22 cellular contexts compared by ENCODE assay signal in the genomic region with DNA sequence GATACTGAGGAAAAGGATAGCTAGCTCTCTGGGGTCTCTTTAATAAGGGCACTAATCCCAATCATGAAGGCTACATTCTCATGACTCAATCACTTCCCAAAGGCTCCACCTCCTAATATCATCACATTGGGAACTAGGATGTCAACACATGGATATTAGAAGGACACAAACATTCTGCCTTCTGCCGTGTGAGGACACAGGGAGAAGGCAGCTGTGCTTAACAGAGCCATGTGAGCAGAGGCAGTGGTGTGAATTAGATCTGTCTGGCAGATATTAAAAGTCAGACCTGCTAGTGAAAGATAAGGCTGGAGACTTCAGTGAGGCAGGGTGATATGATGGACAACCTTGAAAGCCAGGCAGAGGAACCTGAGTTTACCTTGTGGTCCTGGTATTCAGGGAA.
"Had no signal": no experiment of that assay in that cellular context is flagged by ENCODE, and none has a peak within 500 bp of the region (broad histone marks: within the 10 kb centered on the region; RNA-seq: fewer than 3 reads in every experiment).

No MANE protein-coding gene starts in this region.

- H3K27ac ChIP-seq: adrenal gland, breast epithelium, skin epidermis, vagina, VCaP had no signal

- H3K4me3 Mint-ChIP-seq: nephron progenitor cell; stimulated activated naive CD8-positive, alpha-beta T cell treated with anti-CD3 and anti-CD28 coated beads, Interleukin-15, amount 100 ng/mL, for 72 hours had no signal

- H3K9me3 Mint-ChIP-seq: activated naive CD4-positive, alpha-beta T cell treated with anti-CD3 and anti-CD28 coated beads, Interleukin-2, amount 50 U/mL, for 72 hours; nephron progenitor cell; stimulated activated naive CD8-positive, alpha-beta T cell treated with anti-CD3 and anti-CD28 coated beads, Interleukin-15, amount 100 ng/mL, for 72 hours had no signal

- H3K4me3 ChIP-seq: adrenal gland, breast epithelium, skin epidermis, vagina had no signal

- ATAC-seq: esophagus mucosa; stimulated activated naive CD8-positive, alpha-beta T cell treated with anti-CD3 and anti-CD28 coated beads, Interleukin-15, amount 100 ng/mL, for 72 hours had no signal

- H3K36me3 Mint-ChIP-seq: activated naive CD4-positive, alpha-beta T cell treated with anti-CD3 and anti-CD28 coated beads, Interleukin-2, amount 50 U/mL, for 72 hours had no signal

- H3K9me3 ChIP-seq: adrenal gland, breast epithelium, vagina had no signal

- H3K27me3 ChIP-seq: adrenal gland, breast epithelium, vagina had no signal

- DNase-seq: activated CD4-positive, alpha-beta T cell treated with anti-CD3 and anti-CD28 coated beads for 1 hour; activated CD4-positive, alpha-beta T cell treated with anti-CD3 and anti-CD28 coated beads, Interleukin-2, amount 50 U/mL, for 48 hours; activated gamma-delta T cell treated with Interleukin-2 at 50 U/mL for 16 hours; adrenal gland; cerebellar nuclear complex; cortex of kidney; kidney glomerular epithelial cell; mesenchymal stem cell; nephron progenitor cell; occipital lobe; posterior cingulate gyrus; retina; stimulated activated CD4-positive, alpha-beta T cell treated with anti-CD3 and anti-CD28 coated beads, Interleukin-15, amount 100 ng/mL, for 24 hours; stimulated activated CD4-positive, alpha-beta T cell treated with anti-CD3 and anti-CD28 coated beads, Interleukin-2, amount 100 ng/mL, for 48 hours; stimulated activated naive CD8-positive, alpha-beta T cell treated with anti-CD3 and anti-CD28 coated beads, Interleukin-15, amount 100 ng/mL, for 72 hours; trophoblast cell had no signal

- H3K4me1 ChIP-seq: adrenal gland, breast epithelium, vagina had no signal

- H3K4me1 Mint-ChIP-seq: nephron progenitor cell had no signal

- H3K36me3 ChIP-seq: adrenal gland, breast epithelium, vagina had no signal

- H3K27me3 Mint-ChIP-seq: stimulated activated naive CD8-positive, alpha-beta T cell treated with anti-CD3 and anti-CD28 coated beads, Interleukin-15, amount 100 ng/mL, for 72 hours had no signal

- H3K27ac Mint-ChIP-seq: activated naive CD4-positive, alpha-beta T cell treated with anti-CD3 and anti-CD28 coated beads, Interleukin-2, amount 50 U/mL, for 72 hours; nephron progenitor cell; stimulated activated naive CD8-positive, alpha-beta T cell treated with anti-CD3 and anti-CD28 coated beads, Interleukin-15, amount 100 ng/mL, for 72 hours had no signal
